In genomic region chr7:76959569-76960397, GRCh38 we compare ENCODE assay signal across 8 cellular contexts.
A peak's percentile ranks its signal among the peaks of the same experiment; 100 is the strongest.
DNase-seq lines count a peak whose midpoint lies in the region; ATAC-seq and TF ChIP-seq lines count a peak whose summit lies in the region.
"Not testable (repeated sequence)": the region's sequence is repeated elsewhere in the genome, so short reads cannot be mapped to it uniquely, and the experiment has no call there.

No MANE protein-coding gene starts in this region.

- ATAC-seq in DND-41 (ENCODE audit: insufficient read depth, low read depth) (peak; percentile 98), GM19043 (IDR thresholded peaks at IDR 0.05; ENCODE audit: low read depth, unreplicated experiment) (peak; percentile 97), GM21717 (IDR thresholded peaks at IDR 0.05; ENCODE audit: unreplicated experiment) (peak; percentile 93), HG02981 (IDR thresholded peaks at IDR 0.05; ENCODE audit: unreplicated experiment) (peak; percentile 99), HG03520 (IDR thresholded peaks at IDR 0.05; ENCODE audit: unreplicated experiment) (peak; percentile 97), left ventricle myocardium superior (peak; percentile 98), sciatic nerve (peak; percentile 96)
- peak; percentile 99 for ATAC-seq in activated T-cell treated with anti-CD3 and anti-CD28 coated beads, Interleukin-2, amount 50 U/mL, for 72 hours (replicated peaks in 1 of 2)

- H3K4me3 ChIP-seq in DND-41 (ENCODE audit: low read depth in 1 of 2, low read length in 2 of 2), result not testable (repeated sequence)

- not testable (repeated sequence) for H3K27me3 Mint-ChIP-seq in activated T-cell treated with anti-CD3 and anti-CD28 coated beads, Interleukin-2, amount 50 U/mL, for 72 hours (ENCODE audit: low read depth)

- H3K4me1 Mint-ChIP-seq in activated T-cell treated with anti-CD3 and anti-CD28 coated beads, Interleukin-2, amount 50 U/mL, for 72 hours (ENCODE audit: low read depth), result not testable (repeated sequence)

- not testable (repeated sequence) for TF ChIP-seq CTCF in DND-41 (IDR thresholded peaks at IDR 0.05; ENCODE audit: borderline replicate concordance, extremely low read depth, low read length, poor library complexity, severe bottlenecking)

- H3K36me3 ChIP-seq in DND-41 (ENCODE audit: insufficient read depth, low read length), result not testable (repeated sequence)

- not testable (repeated sequence) for H3K27ac ChIP-seq in DND-41 (ENCODE audit: low read length)

- not testable (repeated sequence) for H3K79me2 ChIP-seq in DND-41 (ENCODE audit: insufficient read depth, low read length)

- intact Hi-C loops in left ventricle myocardium superior (cut with micrococcal nuclease); sciatic nerve (cut with DNase I): not testable (repeated sequence)

- DNase-seq in DND-41; sciatic nerve (ENCODE audit: low spot score): not testable (repeated sequence)
- DNase-seq in activated T-cell treated with anti-CD3 and anti-CD28 coated beads, Interleukin-2, amount 50 U/mL, for 72 hours, result peak; percentile 3 to 18
- peak; percentile 36 for DNase-seq in left ventricle myocardium superior

- not testable (repeated sequence) for H3K4me2 ChIP-seq in DND-41 (ENCODE audit: insufficient read depth, low read length)

- not testable (repeated sequence) for H3K4me1 ChIP-seq in DND-41 (ENCODE audit: insufficient read depth, low read length)

- not testable (repeated sequence) for H2AFZ ChIP-seq in DND-41 (ENCODE audit: low read depth, low read length)

- H3K36me3 Mint-ChIP-seq in activated T-cell treated with anti-CD3 and anti-CD28 coated beads, Interleukin-2, amount 50 U/mL, for 72 hours (ENCODE audit: insufficient read depth in 2 of 2), result not testable (repeated sequence)

- H4K20me1 ChIP-seq in DND-41 (ENCODE audit: insufficient read depth, low read length), result not testable (repeated sequence)

- H3K9me3 ChIP-seq in DND-41 (ENCODE audit: insufficient read depth, low read length, severe bottlenecking), result not testable (repeated sequence)

- not testable (repeated sequence) for H3K9ac ChIP-seq in DND-41 (ENCODE audit: low read depth, low read length)

- H3K27me3 ChIP-seq in DND-41 (ENCODE audit: insufficient read depth, low read length, poor library complexity), result not testable (repeated sequence)

- not testable (repeated sequence) for H3K9me3 Mint-ChIP-seq in activated T-cell treated with anti-CD3 and anti-CD28 coated beads, Interleukin-2, amount 50 U/mL, for 72 hours

- H3K4me3 Mint-ChIP-seq in activated T-cell treated with anti-CD3 and anti-CD28 coated beads, Interleukin-2, amount 50 U/mL, for 72 hours, result peak overlapping the region; percentile 29 to 44

- not testable (repeated sequence) for H3K27ac Mint-ChIP-seq in activated T-cell treated with anti-CD3 and anti-CD28 coated beads, Interleukin-2, amount 50 U/mL, for 72 hours
